5 cellular contexts compared by ENCODE assay signal in genomic region chr21:10382135-10382534, GRCh38.
DNase-seq lines count a peak whose midpoint lies in the region; ATAC-seq, FAIRE-seq and TF ChIP-seq lines count a peak whose summit lies in the region.
"Not testable (repeated sequence)": the region's sequence is repeated elsewhere in the genome, so short reads cannot be mapped to it uniquely, and the experiment has no call there.

No MANE protein-coding gene starts in this region.

- not testable (repeated sequence) for H3K36me3 ChIP-seq in Karpas-422 (ENCODE audit: insufficient read depth, low read length); kidney (ENCODE audit: control insufficient read depth in 1 of 2, insufficient read depth in 2 of 2, low read length in 2 of 2); lung (ENCODE audit: control insufficient read depth in 2 of 2, insufficient read depth in 2 of 2, low read length in 2 of 2); upper lobe of right lung

- H3K27me3 ChIP-seq in Karpas-422 (ENCODE audit: low read length); lung (ENCODE audit: control insufficient read depth, insufficient read depth); upper lobe of right lung: not testable (repeated sequence)

- not testable (repeated sequence) for H2AFZ ChIP-seq in Karpas-422 (ENCODE audit: low read length)

- not testable (repeated sequence) for H3K4me2 ChIP-seq in Karpas-422 (ENCODE audit: low read depth, low read length, poor library complexity, severe bottlenecking)

- not testable (repeated sequence) for TF ChIP-seq CTCF in kidney (IDR thresholded peaks at IDR 0.05; ENCODE audit: borderline replicate concordance, extremely low read depth, insufficient read depth); lung (IDR thresholded peaks at IDR 0.05; ENCODE audit: control extremely low read depth, extremely low read depth); upper lobe of right lung (IDR thresholded peaks at IDR 0.05)

- H3K4me3 ChIP-seq in Karpas-422 (ENCODE audit: low read length); kidney (ENCODE audit: low read length in 2 of 2); lung; upper lobe of right lung: not testable (repeated sequence)

- not testable (repeated sequence) for H3K4me1 ChIP-seq in Karpas-422 (ENCODE audit: low read length); kidney (ENCODE audit: control insufficient read depth in 1 of 2, insufficient read depth in 1 of 2, low read depth in 1 of 2, low read length in 2 of 2); lung (ENCODE audit: control insufficient read depth in 2 of 2, insufficient read depth in 2 of 2, low read length in 2 of 2); upper lobe of right lung

- not testable (repeated sequence) for H3K9ac ChIP-seq in Karpas-422 (ENCODE audit: low read length); kidney (ENCODE audit: low read length in 2 of 2)

- not testable (repeated sequence) for FAIRE-seq in kidney (lab: Jason Lieb, UNC)

- not testable (repeated sequence) for ATAC-seq in lung (ENCODE audit: insufficient read depth, low FRiP score); upper lobe of right lung

- intact Hi-C loops in kidney (cut with DNase I); upper lobe of right lung (cut with DNase I): not testable (repeated sequence)

- not testable (repeated sequence) for H3K27ac ChIP-seq in Karpas-422 (ENCODE audit: low read length); kidney (ENCODE audit: low read depth in 2 of 2, low read length in 2 of 2); lung (ENCODE audit: low read depth in 1 of 2, low read length in 1 of 2); upper lobe of right lung

- H3K79me2 ChIP-seq in Karpas-422 (ENCODE audit: low read length): not testable (repeated sequence)

- not testable (repeated sequence) for H4K20me1 ChIP-seq in Karpas-422 (ENCODE audit: insufficient read depth, low read depth, low read length)

- 67 to 73% methylated on average over 8 of the region's 8 CpGs for WGBS in lung, 2 donors

- DNase-seq in Karpas-422 (peak; percentile 39), kidney (peak; percentile 60), lung (ENCODE audit: low spot score) (peak; percentile 28), mesenteric fat pad (ENCODE audit: low spot score) (peak; percentile 88), upper lobe of right lung (peak; percentile 59)

- H3K9me2 ChIP-seq in Karpas-422 (replicated peaks; ENCODE audit: insufficient read depth, low read length): not testable (repeated sequence)

- H3K9me3 ChIP-seq in Karpas-422 (ENCODE audit: low read length): peaks cover 52% of the 10 kb centered on the region
- peaks cover 0 to 13% of the 10 kb centered on the region in 2 donors for H3K9me3 ChIP-seq in kidney (ENCODE audit: control insufficient read depth in 1 of 2, low read length in 2 of 2)
- peaks cover 6 to 32% of the 10 kb centered on the region in 2 donors for H3K9me3 ChIP-seq in lung (ENCODE audit: control insufficient read depth in 2 of 2, insufficient read depth in 1 of 2, low read length in 1 of 2)
- H3K9me3 ChIP-seq in upper lobe of right lung: peaks cover 25% of the 10 kb centered on the region

Comparison
In these comparisons a context has a peak if more than half of its experiments do, and no peak if none do; other contexts are left out.
1. DNase-seq: peak in every context shown above with its lines; median percentile 88 in mesenteric fat pad; 60 in kidney; 59 in upper lobe of right lung; 39 in Karpas-422; 28 in lung.